ENCODE assay signal across 9 cellular contexts in the genomic region with DNA sequence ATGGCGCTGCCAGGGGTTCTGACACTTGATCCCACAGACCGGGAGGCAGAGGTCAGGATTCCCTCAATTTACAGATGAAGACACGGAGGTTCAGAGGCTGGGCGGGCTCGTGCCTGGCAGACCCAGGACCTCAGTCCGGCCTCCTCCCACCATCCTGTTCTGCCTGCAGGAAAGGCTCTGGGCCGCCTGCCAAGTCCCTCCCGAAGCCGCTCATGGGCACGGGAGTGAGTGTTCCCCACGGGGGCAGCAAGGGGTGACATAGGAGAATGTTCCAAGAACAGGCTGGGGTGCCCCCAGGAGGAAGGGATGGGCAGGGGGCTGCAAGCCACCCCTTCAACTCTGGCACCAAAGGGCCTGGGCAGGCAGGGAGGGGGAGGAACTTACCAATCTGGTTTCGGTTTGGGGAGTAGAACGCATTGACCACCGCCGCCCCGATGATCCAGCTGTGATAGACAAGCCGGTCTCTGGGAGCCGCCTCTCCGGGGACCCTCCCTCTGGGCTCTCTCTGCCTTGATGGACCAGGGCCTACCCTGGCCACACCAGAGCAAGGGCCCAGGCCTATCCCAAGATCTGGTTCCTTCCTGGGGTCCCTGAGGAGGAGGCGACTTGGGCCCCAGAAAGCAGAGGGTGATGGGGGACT. TPM values are rescaled to one million over a fixed set of nuclear protein-coding genes. Genes with fewer than 3 reads are reported as not detected.
DNase-seq lines count a peak whose midpoint lies in the region; FAIRE-seq and TF ChIP-seq lines count a peak whose summit lies in the region.
"Had no signal": no experiment of that assay in that cellular context is flagged by ENCODE, and none has a peak within 500 bp of the region (broad histone marks: within the 10 kb centered on the region; RNA-seq: fewer than 3 reads in every experiment).

No MANE protein-coding gene starts in this region.

- TF ChIP-seq POLR2A in GM12891 (IDR thresholded peaks at IDR 0.05; ENCODE audit: low read depth, low read length) (no peak), Peyer's patch (IDR thresholded peaks at IDR 0.05) (no peak)

- no peaks in the 10 kb centered on the region for H3K9me3 ChIP-seq in Peyer's patch

- H3K4me3 ChIP-seq in Peyer's patch (peak overlapping the region in 2 of 4 donors; percentile 27 to 35), fibroblast of villous mesenchyme (ENCODE audit: low read depth, low read length) (peak overlapping the region; percentile 21), retinal pigment epithelial cell (ENCODE audit: low read length) (no peak overlapping the region)

- peaks cover 0 to 19% (median 0%) of the 10 kb centered on the region in 4 donors for H3K4me1 ChIP-seq in Peyer's patch

- no peak overlapping the region for H3K27ac ChIP-seq in Peyer's patch

- peaks cover 0 to 8% (median 0%) of the 10 kb centered on the region in 3 donors for H3K36me3 ChIP-seq in Peyer's patch

- H3K27me3 ChIP-seq in Peyer's patch: no peaks in the 10 kb centered on the region

- DNase-seq in GM12891 (ENCODE audit: insufficient read length, low spot score) (peak; percentile 11), Peyer's patch (peak in 2 of 3 donors; percentile 62 to 75), fibroblast of villous mesenchyme (ENCODE audit: low read depth) (peak; percentile 30), retinal pigment epithelial cell (ENCODE audit: low read depth) (peak; percentile 45), D341Med (ENCODE audit: low spot score) (no peak), MV-4-11 (lab: John Stamatoyannopoulos, UW) (no peak), SIG-M5 (lab: John Stamatoyannopoulos, UW) (no peak), NCI-H510A treated with DMSO at 0.1 percent for 48 hours (lab: John Stamatoyannopoulos, UW) (no peak)
- DNase-seq: activated CD4-positive, alpha-beta memory T cell treated with anti-CD3 and anti-CD28 coated beads for 36 hours had no signal

- no peak for TF ChIP-seq CTCF in Peyer's patch (IDR thresholded peaks at IDR 0.05)
- no peak for TF ChIP-seq CTCF in fibroblast of villous mesenchyme (IDR thresholded peaks at IDR 0.05; ENCODE audit: insufficient read depth, low read depth, low read length)
- TF ChIP-seq CTCF in retinal pigment epithelial cell (conservative IDR thresholded peaks at IDR 0.05; ENCODE audit: low read depth, low read length): no peak

- no peak for FAIRE-seq in GM12891 (lab: Jason Lieb, UNC)

TF ChIP-seq in GM12891, 5 proteins besides CTCF, POLR2A, EP300 and RAD21:
- no peak for TF ChIP-seq TAF1 (IDR thresholded peaks at IDR 0.05; ENCODE audit: low read depth, low read length)
- no peak for TF ChIP-seq POLR2AphosphoS5 (IDR thresholded peaks at IDR 0.05; ENCODE audit: low read depth, low read length)
- TF ChIP-seq SPI1 (IDR thresholded peaks at IDR 0.05; ENCODE audit: low read depth, low read length): no peak
- no peak for TF ChIP-seq PAX5 (IDR thresholded peaks at IDR 0.05; ENCODE audit: insufficient read depth, low read length, severe bottlenecking)
- no peak for TF ChIP-seq POU2F2 (IDR thresholded peaks at IDR 0.05; ENCODE audit: low read depth, low read length)

RNA-seq across cellular contexts. Expression of a gene that starts 7.5 kb away (rescaled TPM):
- 4.8 TPM for polyA plus RNA-seq in GM12891 (2012; ENCODE audit: low read depth, missing spikeins)
- 10 to 100 TPM; 41.3 to 79.5 (median 59.0) TPM for total RNA-seq in Peyer's patch
- total RNA-seq in fibroblast of villous mesenchyme: 13.2 and 15.1 TPM in 2 replicates

RNA-seq across cellular contexts. Expression of a gene that starts 38.0 kb away (rescaled TPM):
- 96.9 TPM for polyA plus RNA-seq in GM12891 (2012; ENCODE audit: low read depth, missing spikeins)
- total RNA-seq in Peyer's patch: 100 to 1,000 TPM; 231 to 532 (median 316) TPM
- total RNA-seq in fibroblast of villous mesenchyme: 17.7 and 24.5 TPM in 2 replicates

RNA-seq across cellular contexts. Expression of a gene that starts 38.7 kb away (rescaled TPM):
- polyA plus RNA-seq in GM12891 (2012; ENCODE audit: low read depth, missing spikeins): not detected
- total RNA-seq in Peyer's patch (10 to 100 TPM in 3 of 4 donors, 1 to 10 TPM in 1; 7.4 to 51.7 (median 27.4) TPM), fibroblast of villous mesenchyme (under 0.01 and 0.64 TPM in 2 replicates)

Comparison
In these comparisons a context has a peak if more than half of its experiments do, and no peak if none do; other contexts are left out.
1. DNase-seq: peak in GM12891 (single experiment), Peyer's patch (2 of 3), fibroblast of villous mesenchyme (single experiment) and retinal pigment epithelial cell (single experiment); none in D341Med (single experiment), MV-4-11 (single experiment), SIG-M5 (single experiment) and NCI-H510A treated with DMSO at 0.1 percent for 48 hours (single experiment).